1 cellular context compared by ENCODE assay signal in genomic region chr9:103798620-103799019, GRCh38.
A peak's percentile ranks its signal among the peaks of the same experiment; 100 is the strongest.
TF ChIP-seq lines count a peak whose summit lies in the region.

No MANE protein-coding gene starts in this region.

TF ChIP-seq in GM12878, 131 proteins besides CTCF, POLR2A, EP300 and RAD21 (continued from another document):
- TF ChIP-seq, protein P1, sequence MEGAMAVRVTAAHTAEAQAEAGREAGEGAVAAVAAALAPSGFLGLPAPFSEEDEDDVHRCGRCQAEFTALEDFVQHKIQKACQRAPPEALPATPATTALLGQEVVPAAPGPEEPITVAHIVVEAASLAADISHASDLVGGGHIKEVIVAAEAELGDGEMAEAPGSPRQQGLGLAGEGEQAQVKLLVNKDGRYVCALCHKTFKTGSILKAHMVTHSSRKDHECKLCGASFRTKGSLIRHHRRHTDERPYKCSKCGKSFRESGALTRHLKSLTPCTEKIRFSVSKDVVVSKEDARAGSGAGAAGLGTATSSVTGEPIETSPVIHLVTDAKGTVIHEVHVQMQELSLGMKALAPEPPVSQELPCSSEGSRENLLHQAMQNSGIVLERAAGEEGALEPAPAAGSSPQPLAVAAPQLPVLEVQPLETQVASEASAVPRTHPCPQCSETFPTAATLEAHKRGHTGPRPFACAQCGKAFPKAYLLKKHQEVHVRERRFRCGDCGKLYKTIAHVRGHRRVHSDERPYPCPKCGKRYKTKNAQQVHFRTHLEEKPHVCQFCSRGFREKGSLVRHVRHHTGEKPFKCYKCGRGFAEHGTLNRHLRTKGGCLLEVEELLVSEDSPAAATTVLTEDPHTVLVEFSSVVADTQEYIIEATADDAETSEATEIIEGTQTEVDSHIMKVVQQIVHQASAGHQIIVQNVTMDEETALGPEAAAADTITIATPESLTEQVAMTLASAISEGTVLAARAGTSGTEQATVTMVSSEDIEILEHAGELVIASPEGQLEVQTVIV (IDR thresholded peaks at IDR 0.05; ENCODE audit: borderline replicate concordance, partially characterized antibody): no peak
- TF ChIP-seq MLLT1 (IDR thresholded peaks at IDR 0.05) (no peak), SIN3A (IDR thresholded peaks at IDR 0.05; ENCODE audit: low read depth, low read length) (no peak), IRF4 (IDR thresholded peaks at IDR 0.05; ENCODE audit: low read depth, low read length) (peak; percentile 79; the same call in 1 of the 2 replicates), PAX8 (IDR thresholded peaks at IDR 0.05) (no peak), USF2 (IDR thresholded peaks at IDR 0.05; ENCODE audit: borderline replicate concordance, low read depth, low read length) (no peak), CBX5 (IDR thresholded peaks at IDR 0.05; ENCODE audit: low read depth) (0 out of 2 replicates have a peak, but pooled peaks have one; percentile 48), LARP7 (IDR thresholded peaks at IDR 0.05) (no peak), CHD2 (IDR thresholded peaks at IDR 0.05; ENCODE audit: borderline replicate concordance, low read depth, low read length) (no peak), PKNOX1 (IDR thresholded peaks at IDR 0.05) (peak; percentile 52; the same call in 1 of the 2 replicates), NFXL1 (IDR thresholded peaks at IDR 0.05; ENCODE audit: borderline replicate concordance) (no peak), RUNX3 (IDR thresholded peaks at IDR 0.05; ENCODE audit: low read length) (peak; percentile 66), PRDM15 (CRISPR knock-in tag; IDR thresholded peaks at IDR 0.05) (no peak), NR2C1 (IDR thresholded peaks at IDR 0.05) (no peak), MTA3 (IDR thresholded peaks at IDR 0.05; ENCODE audit: borderline replicate concordance, low read length) (no peak), POLR2AphosphoS2 (IDR thresholded peaks at IDR 0.05; ENCODE audit: low read depth, low read length) (no peak), JUNB (IDR thresholded peaks at IDR 0.05) (peak; percentile 85), HDGF (IDR thresholded peaks at IDR 0.05) (no peak), SMC3 (IDR thresholded peaks at IDR 0.05; ENCODE audit: borderline replicate concordance, low read length) (no peak), SKIL (IDR thresholded peaks at IDR 0.05; ENCODE audit: low read depth, poor library complexity, severe bottlenecking) (no peak), FOXK2 (IDR thresholded peaks at IDR 0.05) (no peak), TBL1XR1 (IDR thresholded peaks at IDR 0.05; ENCODE audit: low read depth, low read length) (no peak), HCFC1 (IDR thresholded peaks at IDR 0.05; ENCODE audit: low read length) (no peak), ZBED1 (IDR thresholded peaks at IDR 0.05; ENCODE audit: borderline replicate concordance) (no peak), STAT3 (IDR thresholded peaks at IDR 0.05; ENCODE audit: low read depth, low read length) (no peak), TAF1 (IDR thresholded peaks at IDR 0.05; ENCODE audit: borderline replicate concordance, low read depth, low read length) (no peak), IKZF2 (IDR thresholded peaks at IDR 0.05) (no peak; a peak in 1 of 4 replicates), GABPA (IDR thresholded peaks at IDR 0.05; ENCODE audit: low read depth) (no peak), CBFB (IDR thresholded peaks at IDR 0.05; ENCODE audit: low read depth) (no peak), KAT2A (conservative IDR thresholded peaks at IDR 0.05; ENCODE audit: control insufficient read depth, low read depth, low read length) (no peak), ATF3 (IDR thresholded peaks at IDR 0.05; ENCODE audit: borderline replicate concordance, extremely low read depth, low read depth, low read length) (no peak), ATF2 (IDR thresholded peaks at IDR 0.05; ENCODE audit: low read length) (peak; percentile 55), SPI1 (IDR thresholded peaks at IDR 0.05; ENCODE audit: borderline replicate concordance, insufficient read depth, low read depth, low read length) (no peak), CBX3 (IDR thresholded peaks at IDR 0.05; ENCODE audit: borderline replicate concordance, low read depth) (no peak), CHD4 (IDR thresholded peaks at IDR 0.05) (no peak), HDAC6 (IDR thresholded peaks at IDR 0.05; ENCODE audit: unreplicated experiment) (no peak), SUPT20H (IDR thresholded peaks at IDR 0.05; ENCODE audit: borderline replicate concordance, control insufficient read depth, low read depth, low read length) (no peak), MEF2B (IDR thresholded peaks at IDR 0.05; ENCODE audit: partially characterized antibody, poor library complexity, severe bottlenecking) (no peak), JUND (IDR thresholded peaks at IDR 0.05; ENCODE audit: low read depth, low read length) (no peak), NFIC (IDR thresholded peaks at IDR 0.05; ENCODE audit: low read depth, low read length) (peak; percentile 54; the same call in 1 of the 2 replicates)
- TF ChIP-seq, protein P2, sequence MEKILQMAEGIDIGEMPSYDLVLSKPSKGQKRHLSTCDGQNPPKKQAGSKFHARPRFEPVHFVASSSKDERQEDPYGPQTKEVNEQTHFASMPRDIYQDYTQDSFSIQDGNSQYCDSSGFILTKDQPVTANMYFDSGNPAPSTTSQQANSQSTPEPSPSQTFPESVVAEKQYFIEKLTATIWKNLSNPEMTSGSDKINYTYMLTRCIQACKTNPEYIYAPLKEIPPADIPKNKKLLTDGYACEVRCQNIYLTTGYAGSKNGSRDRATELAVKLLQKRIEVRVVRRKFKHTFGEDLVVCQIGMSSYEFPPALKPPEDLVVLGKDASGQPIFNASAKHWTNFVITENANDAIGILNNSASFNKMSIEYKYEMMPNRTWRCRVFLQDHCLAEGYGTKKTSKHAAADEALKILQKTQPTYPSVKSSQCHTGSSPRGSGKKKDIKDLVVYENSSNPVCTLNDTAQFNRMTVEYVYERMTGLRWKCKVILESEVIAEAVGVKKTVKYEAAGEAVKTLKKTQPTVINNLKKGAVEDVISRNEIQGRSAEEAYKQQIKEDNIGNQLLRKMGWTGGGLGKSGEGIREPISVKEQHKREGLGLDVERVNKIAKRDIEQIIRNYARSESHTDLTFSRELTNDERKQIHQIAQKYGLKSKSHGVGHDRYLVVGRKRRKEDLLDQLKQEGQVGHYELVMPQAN (conservative IDR thresholded peaks at IDR 0.05): no peak
- TF ChIP-seq, protein P3, sequence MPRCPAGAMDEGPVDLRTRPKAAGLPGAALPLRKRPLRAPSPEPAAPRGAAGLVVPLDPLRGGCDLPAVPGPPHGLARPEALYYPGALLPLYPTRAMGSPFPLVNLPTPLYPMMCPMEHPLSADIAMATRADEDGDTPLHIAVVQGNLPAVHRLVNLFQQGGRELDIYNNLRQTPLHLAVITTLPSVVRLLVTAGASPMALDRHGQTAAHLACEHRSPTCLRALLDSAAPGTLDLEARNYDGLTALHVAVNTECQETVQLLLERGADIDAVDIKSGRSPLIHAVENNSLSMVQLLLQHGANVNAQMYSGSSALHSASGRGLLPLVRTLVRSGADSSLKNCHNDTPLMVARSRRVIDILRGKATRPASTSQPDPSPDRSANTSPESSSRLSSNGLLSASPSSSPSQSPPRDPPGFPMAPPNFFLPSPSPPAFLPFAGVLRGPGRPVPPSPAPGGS (IDR thresholded peaks at IDR 0.05; ENCODE audit: borderline replicate concordance, insufficient read depth, low read depth, low read length, poor library complexity, severe bottlenecking): no peak
- TF ChIP-seq, protein P4, sequence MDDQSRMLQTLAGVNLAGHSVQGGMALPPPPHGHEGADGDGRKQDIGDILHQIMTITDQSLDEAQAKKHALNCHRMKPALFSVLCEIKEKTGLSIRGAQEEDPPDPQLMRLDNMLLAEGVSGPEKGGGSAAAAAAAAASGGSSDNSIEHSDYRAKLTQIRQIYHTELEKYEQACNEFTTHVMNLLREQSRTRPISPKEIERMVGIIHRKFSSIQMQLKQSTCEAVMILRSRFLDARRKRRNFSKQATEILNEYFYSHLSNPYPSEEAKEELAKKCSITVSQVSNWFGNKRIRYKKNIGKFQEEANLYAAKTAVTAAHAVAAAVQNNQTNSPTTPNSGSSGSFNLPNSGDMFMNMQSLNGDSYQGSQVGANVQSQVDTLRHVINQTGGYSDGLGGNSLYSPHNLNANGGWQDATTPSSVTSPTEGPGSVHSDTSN (IDR thresholded peaks at IDR 0.05; ENCODE audit: insufficient replicate concordance, low read depth, low read length): no peak
